In genomic region chr1:1213919-1214599, GRCh38 we compare ENCODE assay signal across 13 cellular contexts.
DNase-seq lines count a peak whose midpoint lies in the region; ATAC-seq and TF ChIP-seq lines count a peak whose summit lies in the region.
"Had no signal": no experiment of that assay in that cellular context is flagged by ENCODE, and none has a peak within 500 bp of the region (broad histone marks: within the 10 kb centered on the region; RNA-seq: fewer than 3 reads in every experiment).

Gene TNFRSF4 (minus strand): TSS chr1:1214153. CDS start chr1:1214127, 26 bp downstream.

- no peaks in the 10 kb centered on the region for H3K9me3 ChIP-seq in DND-41 (ENCODE audit: insufficient read depth, low read length, severe bottlenecking)
- H3K9me3 ChIP-seq: left lung, thyroid gland had no signal

- peak; percentile 5; the same call in 2 of the 3 replicates for ATAC-seq in DND-41 (ENCODE audit: insufficient read depth, low read depth)
- no peak for ATAC-seq in central memory CD8-positive, alpha-beta T cell (replicated peaks; ENCODE audit: extremely low read depth, poor library complexity, severe bottlenecking)
- ATAC-seq in GM21786 (IDR thresholded peaks at IDR 0.05; ENCODE audit: unreplicated experiment), result no peak
- ATAC-seq in HG02763 (IDR thresholded peaks at IDR 0.05; ENCODE audit: unreplicated experiment), result no peak

- H3K27ac Mint-ChIP-seq in central memory CD8-positive, alpha-beta T cell (ENCODE audit: low read depth), result peak within 1 kb of the TSS; percentile 62

- peaks cover 17% of the 10 kb centered on the region for H3K36me3 Mint-ChIP-seq in central memory CD8-positive, alpha-beta T cell (ENCODE audit: insufficient read depth)

- H3K9me3 Mint-ChIP-seq in central memory CD8-positive, alpha-beta T cell, result no peaks in the 10 kb centered on the region

- no peak within 1 kb of the TSS for H3K9ac ChIP-seq in DND-41 (ENCODE audit: low read depth, low read length)

- TF ChIP-seq CTCF in DND-41 (IDR thresholded peaks at IDR 0.05; ENCODE audit: borderline replicate concordance, extremely low read depth, low read length, poor library complexity, severe bottlenecking), result no peak

- H3K4me3 Mint-ChIP-seq in central memory CD8-positive, alpha-beta T cell, result peak within 1 kb of the TSS; percentile 63

- H2AFZ ChIP-seq in DND-41 (ENCODE audit: low read depth, low read length), result no peak within 1 kb of the TSS

- H3K36me3 ChIP-seq in DND-41 (ENCODE audit: insufficient read depth, low read length), result peaks cover 31% of the 10 kb centered on the region

- peaks cover 6% of the 10 kb centered on the region for H3K4me1 ChIP-seq in DND-41 (ENCODE audit: insufficient read depth, low read length)
- H3K4me1 ChIP-seq: thyroid gland had no signal

- no peaks in the 10 kb centered on the region for H3K79me2 ChIP-seq in DND-41 (ENCODE audit: insufficient read depth, low read length)

- H3K27me3 ChIP-seq in DND-41 (ENCODE audit: insufficient read depth, low read length, poor library complexity), result no peaks in the 10 kb centered on the region
- H3K27me3 ChIP-seq: thyroid gland had no signal

- H3K4me2 ChIP-seq in DND-41 (ENCODE audit: insufficient read depth, low read length), result no peak within 1 kb of the TSS

- H4K20me1 ChIP-seq in DND-41 (ENCODE audit: insufficient read depth, low read length), result peaks cover 33% of the 10 kb centered on the region

- H3K4me1 Mint-ChIP-seq in central memory CD8-positive, alpha-beta T cell, result peaks cover 20% of the 10 kb centered on the region

- H3K4me3 ChIP-seq in DND-41 (ENCODE audit: low read depth in 1 of 2, low read length in 2 of 2) (no peak within 1 kb of the TSS), skin epidermis (peak within 1 kb of the TSS; percentile 6 to 37 (median 18))

- H3K27me3 Mint-ChIP-seq in central memory CD8-positive, alpha-beta T cell, result no peaks in the 10 kb centered on the region

- H3K27ac ChIP-seq in DND-41 (ENCODE audit: low read length), result no peak within 1 kb of the TSS
- H3K27ac ChIP-seq in skin epidermis, result peak within 1 kb of the TSS in 20 of 21 experiments; percentile 13 to 87 (median 64)

- DNase-seq in DND-41, result peak; percentile 33
- DNase-seq in T-helper 2 cell, result peak in 3 of 5 experiments; percentile 29 to 63 (median 42)
- DNase-seq in central memory CD8-positive, alpha-beta T cell (ENCODE audit: low spot score in 2 of 2), result no peak
- DNase-seq in AML-193 (lab: John Stamatoyannopoulos, UW), result no peak
- DNase-seq in cerebellar cortex (ENCODE audit: low spot score), result no peak
- DNase-seq: DMS153, NCI-H1694 treated with DMSO at 0.1 percent for 48 hours, SIG-M5, thyroid gland had no signal

Comparison
In these comparisons a context has a peak if more than half of its experiments do, and no peak if none do; other contexts are left out.
1. DNase-seq: peak in DND-41 (single experiment) and T-helper 2 cell (3 of 5); none in central memory CD8-positive, alpha-beta T cell (0 of 2), AML-193 (0 of 2) and cerebellar cortex (single experiment).
2. H3K4me3 ChIP-seq: peak in skin epidermis (7 of 7); none in DND-41 (0 of 2).